10 cellular contexts compared by ENCODE assay signal in genomic region chr10:131979336-131979735, GRCh38. TPM values are rescaled to one million over a fixed set of nuclear protein-coding genes. Genes with fewer than 3 reads are reported as not detected.
DNase-seq lines count a peak whose midpoint lies in the region; ATAC-seq and TF ChIP-seq lines count a peak whose summit lies in the region.
"Had no signal": no experiment of that assay in that cellular context is flagged by ENCODE, and none has a peak within 500 bp of the region (broad histone marks: within the 10 kb centered on the region; RNA-seq: fewer than 3 reads in every experiment).

No MANE protein-coding gene starts in this region.

- no TSS peak for BruUV-seq in Calu3 (replicated peaks; lab: Mats Ljungman, UMichigan)

- H3K79me2 ChIP-seq in SU-DHL-6 (ENCODE audit: insufficient read depth, low read length) = peaks cover 50% of the 10 kb centered on the region; the same call in 1 of the 2 replicates

- intact Hi-C loops in Calu3 (cut with micrococcal nuclease; ENCODE audit: unreplicated experiment) = no loop called here

- H4K20me1 ChIP-seq in SU-DHL-6 (ENCODE audit: low read depth, low read length) = peaks cover 4% of the 10 kb centered on the region; the same call in 1 of the 2 replicates

- no peaks in the 10 kb centered on the region for H3K27me3 ChIP-seq in SU-DHL-6 (ENCODE audit: low read length)

- H3F3A ChIP-seq in SU-DHL-6 (ENCODE audit: insufficient read depth) = 0 out of 2 replicates have a peak, but pooled peaks cover 4% of the 10 kb centered on the region

- H3K36me3 Mint-ChIP-seq in Calu3 (ENCODE audit: insufficient read depth, unreplicated experiment) = peaks cover 10% of the 10 kb centered on the region
- no peaks in the 10 kb centered on the region for H3K36me3 Mint-ChIP-seq in progenitor cell of endocrine pancreas (ENCODE audit: insufficient read depth)

- no peak overlapping the region for H3K9ac ChIP-seq in SU-DHL-6 (ENCODE audit: low read length)

- no peaks in the 10 kb centered on the region for H3K9me3 ChIP-seq in SU-DHL-6 (ENCODE audit: insufficient read depth, low read length)

- CTCF ChIA-PET in Calu3 (lab: Charles Lee) = no interaction called here

- no peak overlapping the region for H3K27ac Mint-ChIP-seq in Calu3 (ENCODE audit: unreplicated experiment)
- H3K27ac Mint-ChIP-seq in progenitor cell of endocrine pancreas = peak overlapping the region; percentile 79

- H3K27ac ChIP-seq in SU-DHL-6 (ENCODE audit: low read depth, low read length) = no peak overlapping the region

- H2AFZ ChIP-seq in SU-DHL-6 (ENCODE audit: low read depth, low read length, severe bottlenecking) = no peak overlapping the region

- H3K4me1 Mint-ChIP-seq in Calu3 (ENCODE audit: low read depth, unreplicated experiment) (no peaks in the 10 kb centered on the region), progenitor cell of endocrine pancreas (ENCODE audit: low read depth) (peaks cover 28% of the 10 kb centered on the region)

- H3K9me3 Mint-ChIP-seq in Calu3 (ENCODE audit: low read depth, unreplicated experiment) (no peaks in the 10 kb centered on the region), progenitor cell of endocrine pancreas (ENCODE audit: low read depth) (no peaks in the 10 kb centered on the region)

- DNase-seq in Calu3 = no peak
- no peak for DNase-seq in epithelial cell of proximal tubule (ENCODE audit: low read depth)
- no peak for DNase-seq in progenitor cell of endocrine pancreas (ENCODE audit: low spot score, unreplicated experiment)
- no peak for DNase-seq in HuH-7 (ENCODE audit: low spot score)
- no peak for DNase-seq in NCI-H1436 treated with DMSO at 0.1 percent for 48 hours (lab: John Stamatoyannopoulos, UW)
- DNase-seq: activated CD4-positive, alpha-beta T cell treated with anti-CD3 and anti-CD28 coated beads, Interleukin-2, amount 50 U/mL, for 4 hours; stimulated activated CD4-positive, alpha-beta T cell treated with anti-CD3 and anti-CD28 coated beads, Interleukin-2, amount 100 ng/mL, for 48 hours had no signal

- peak overlapping the region; percentile 80 for H3K4me2 ChIP-seq in SU-DHL-6 (ENCODE audit: low read depth, low read length, poor library complexity, severe bottlenecking)

- H3K36me3 ChIP-seq in SU-DHL-6 (ENCODE audit: low read length) = no peaks in the 10 kb centered on the region

- H3K9me2 ChIP-seq in SU-DHL-6 (replicated peaks; ENCODE audit: insufficient read depth, low read length) = no peaks in the 10 kb centered on the region

- H3K27me3 Mint-ChIP-seq in Calu3 (ENCODE audit: unreplicated experiment) (no peaks in the 10 kb centered on the region), progenitor cell of endocrine pancreas (peaks cover 13% of the 10 kb centered on the region)

- H3K4me3 Mint-ChIP-seq in Calu3 (ENCODE audit: low read depth, unreplicated experiment) (peak overlapping the region; percentile 45), progenitor cell of endocrine pancreas (ENCODE audit: low read depth) (peak overlapping the region; percentile 52)

- H3K4me3 ChIP-seq in SU-DHL-6 (ENCODE audit: insufficient read depth, low read length, poor library complexity, severe bottlenecking) (no peak overlapping the region), epithelial cell of proximal tubule (ENCODE audit: low read depth, low read length) (peak overlapping the region; percentile 93)

- ATAC-seq in GM19328 (IDR thresholded peaks at IDR 0.05; ENCODE audit: unreplicated experiment) (no peak), GM21528 (IDR thresholded peaks at IDR 0.05; ENCODE audit: low FRiP score, unreplicated experiment) (no peak)

- TF ChIP-seq CTCF in Calu3 (IDR thresholded peaks at IDR 0.05; ENCODE audit: unreplicated experiment) (no peak), SU-DHL-6 (IDR thresholded peaks at IDR 0.05; ENCODE audit: insufficient read depth, low read length, poor library complexity, severe bottlenecking) (no peak), epithelial cell of proximal tubule (conservative IDR thresholded peaks at IDR 0.05; ENCODE audit: low read depth, low read length) (no peak), progenitor cell of endocrine pancreas (IDR thresholded peaks at IDR 0.05; ENCODE audit: unreplicated experiment) (no peak)

RNA-seq across cellular contexts. Expression of gene BNIP3, which starts 2.4 kb away (rescaled TPM):
- 7.9 and 8.7 TPM in 2 replicates for total RNA-seq in Calu3 (2022)
- total RNA-seq in epithelial cell of proximal tubule = 123 and 463 TPM in 2 replicates
- total RNA-seq in progenitor cell of endocrine pancreas = 28.5 and 32.4 TPM in 2 replicates
